3 cellular contexts compared by ENCODE assay signal in genomic region chr14:103398427-103399195, GRCh38.
A peak's percentile ranks its signal among the peaks of the same experiment; 100 is the strongest.
TF ChIP-seq lines count a peak whose summit lies in the region.

No MANE protein-coding gene starts in this region.

TF ChIP-seq in SK-N-SH, 30 proteins besides CTCF, POLR2A, EP300 and RAD21:
- TF ChIP-seq FOSL2 (IDR thresholded peaks at IDR 0.05; ENCODE audit: borderline replicate concordance, low read depth) (peak; percentile 37; the same call in 1 of the 2 replicates), GABPA (IDR thresholded peaks at IDR 0.05; ENCODE audit: low read depth) (no peak), IRF3 (IDR thresholded peaks at IDR 0.05; ENCODE audit: low read depth, low read length) (no peak), JUND (IDR thresholded peaks at IDR 0.05) (peak; percentile 30; the same call in 1 of the 2 replicates), TAF1 (IDR thresholded peaks at IDR 0.05; ENCODE audit: borderline replicate concordance, low read depth, low read length) (no peak), TCF12 (IDR thresholded peaks at IDR 0.05) (no peak)

TF ChIP-seq in SK-N-SH treated with all-trans-retinoic acid at 6 μM for 48 hours, 23 proteins besides CTCF, POLR2A, EP300 and RAD21:
- no peak for TF ChIP-seq TOX (CRISPR knock-in tag; IDR thresholded peaks at IDR 0.05; ENCODE audit: borderline replicate concordance)

TF ChIP-seq in HepG2, 621 proteins besides CTCF, POLR2A, EP300 and RAD21:
- TF ChIP-seq NCOR1 (IDR thresholded peaks at IDR 0.05; ENCODE audit: borderline replicate concordance, low read length) (no peak), GPN1 (CRISPR knock-in tag; IDR thresholded peaks at IDR 0.05; ENCODE audit: borderline replicate concordance) (no peak), SAP130 (CRISPR knock-in tag; IDR thresholded peaks at IDR 0.05; ENCODE audit: low read depth) (no peak), PRDM15 (CRISPR knock-in tag; IDR thresholded peaks at IDR 0.05) (no peak), ATAD3A (CRISPR knock-in tag; IDR thresholded peaks at IDR 0.05) (no peak), YEATS4 (CRISPR knock-in tag; IDR thresholded peaks at IDR 0.05; ENCODE audit: borderline replicate concordance) (no peak)
